Comparison of ENCODE assay signal across 1 cellular context in genomic region chr19:44720396-44720795, GRCh38.
TF ChIP-seq lines count a peak whose summit lies in the region.

No MANE protein-coding gene starts in this region.

TF ChIP-seq in HepG2, 621 proteins besides CTCF, POLR2A, EP300 and RAD21:
- TF ChIP-seq, protein P1, sequence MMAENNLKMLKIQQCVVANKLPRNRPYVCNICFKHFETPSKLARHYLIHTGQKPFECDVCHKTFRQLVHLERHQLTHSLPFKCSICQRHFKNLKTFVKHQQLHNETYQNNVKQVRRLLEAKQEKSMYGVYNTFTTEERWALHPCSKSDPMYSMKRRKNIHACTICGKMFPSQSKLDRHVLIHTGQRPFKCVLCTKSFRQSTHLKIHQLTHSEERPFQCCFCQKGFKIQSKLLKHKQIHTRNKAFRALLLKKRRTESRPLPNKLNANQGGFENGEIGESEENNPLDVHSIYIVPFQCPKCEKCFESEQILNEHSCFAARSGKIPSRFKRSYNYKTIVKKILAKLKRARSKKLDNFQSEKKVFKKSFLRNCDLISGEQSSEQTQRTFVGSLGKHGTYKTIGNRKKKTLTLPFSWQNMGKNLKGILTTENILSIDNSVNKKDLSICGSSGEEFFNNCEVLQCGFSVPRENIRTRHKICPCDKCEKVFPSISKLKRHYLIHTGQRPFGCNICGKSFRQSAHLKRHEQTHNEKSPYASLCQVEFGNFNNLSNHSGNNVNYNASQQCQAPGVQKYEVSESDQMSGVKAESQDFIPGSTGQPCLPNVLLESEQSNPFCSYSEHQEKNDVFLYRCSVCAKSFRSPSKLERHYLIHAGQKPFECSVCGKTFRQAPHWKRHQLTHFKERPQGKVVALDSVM (CRISPR knock-in tag; IDR thresholded peaks at IDR 0.05), result peak; percentile 82
